Comparison of ENCODE assay signal across 8 cellular contexts in genomic region chr1:101293461-101294045, GRCh38. TPM values are rescaled to one million over a fixed set of nuclear protein-coding genes. Genes with fewer than 3 reads are reported as not detected.
DNase-seq lines count a peak whose midpoint lies in the region; ATAC-seq and TF ChIP-seq lines count a peak whose summit lies in the region.

No MANE protein-coding gene starts in this region.

- ATAC-seq in GM21723 (IDR thresholded peaks at IDR 0.05; ENCODE audit: unreplicated experiment) (peak; percentile 52), esophagus mucosa (no peak)

- no peaks in the 10 kb centered on the region for H3K9me3 ChIP-seq in tibial nerve

- TF ChIP-seq EP300 in tibial nerve (IDR thresholded peaks at IDR 0.05), result no peak

- no peaks in the 10 kb centered on the region for H3K27me3 ChIP-seq in tibial nerve

- peaks cover 0 to under 1% (median 0%) of the 10 kb centered on the region in 4 donors for H3K4me1 ChIP-seq in tibial nerve

- 77 to 83% methylated on average over 4 of the region's 4 CpGs for WGBS in tibial nerve, 2 donors

- DNase-seq in GM12865 (ENCODE audit: low read depth), result peak; percentile 90
- DNase-seq in NB4 (ENCODE audit: low read depth), result peak; percentile 41
- peak; percentile 12 to 38 for DNase-seq in cardiac fibroblast (ENCODE audit: low read depth in 2 of 2)
- no peak for DNase-seq in tibial nerve (ENCODE audit: low spot score in 2 of 2)
- DNase-seq in D341Med (ENCODE audit: low spot score), result no peak
- DNase-seq in NCI-H128 (lab: John Stamatoyannopoulos, UW; ENCODE audit: unreplicated experiment), result no peak

- TF ChIP-seq CTCF in GM12865 (IDR thresholded peaks at IDR 0.05; ENCODE audit: insufficient read depth, low read depth, low read length, missing control alignments), result no peak
- no peak for TF ChIP-seq CTCF in NB4 (IDR thresholded peaks at IDR 0.05; ENCODE audit: low read depth, low read length)
- no peak for TF ChIP-seq CTCF in cardiac fibroblast (IDR thresholded peaks at IDR 0.05; ENCODE audit: low read depth, low read length)
- no peak for TF ChIP-seq CTCF in tibial nerve (IDR thresholded peaks at IDR 0.05)

- H3K27ac ChIP-seq in tibial nerve, result no peak overlapping the region

- no peaks in the 10 kb centered on the region for H3K36me3 ChIP-seq in tibial nerve

- H3K4me3 ChIP-seq in GM12865 (ENCODE audit: low read depth, low read length) (no peak overlapping the region), NB4 (ENCODE audit: low read depth, low read length) (no peak overlapping the region), cardiac fibroblast (replicated peaks in 1 of 2; ENCODE audit: low read depth in 2 of 2, low read length in 2 of 2) (no peak overlapping the region), tibial nerve (no peak overlapping the region)

- TF ChIP-seq POLR2A in NB4 (IDR thresholded peaks at IDR 0.05; ENCODE audit: extremely low read depth, insufficient read length), result no peak
- no peak for TF ChIP-seq POLR2A in tibial nerve (IDR thresholded peaks at IDR 0.05)

RNA-seq across cellular contexts. Expression of gene S1PR1, which starts 56.7 kb away (rescaled TPM):
- total RNA-seq in esophagus mucosa (4.0 TPM), tibial nerve (100 to 1,000 TPM in 1 of 4 donors, 10 to 100 TPM in 3; 22.2 to 101 (median 59.4) TPM)

Comparison
In these comparisons a context has a peak if more than half of its experiments do, and no peak if none do; other contexts are left out.
1. DNase-seq: peak in GM12865 (single experiment), NB4 (single experiment) and cardiac fibroblast (2 of 2); none in tibial nerve (0 of 2), D341Med (single experiment) and NCI-H128 (single experiment).